8 cellular contexts compared by ENCODE assay signal in the genomic region with DNA sequence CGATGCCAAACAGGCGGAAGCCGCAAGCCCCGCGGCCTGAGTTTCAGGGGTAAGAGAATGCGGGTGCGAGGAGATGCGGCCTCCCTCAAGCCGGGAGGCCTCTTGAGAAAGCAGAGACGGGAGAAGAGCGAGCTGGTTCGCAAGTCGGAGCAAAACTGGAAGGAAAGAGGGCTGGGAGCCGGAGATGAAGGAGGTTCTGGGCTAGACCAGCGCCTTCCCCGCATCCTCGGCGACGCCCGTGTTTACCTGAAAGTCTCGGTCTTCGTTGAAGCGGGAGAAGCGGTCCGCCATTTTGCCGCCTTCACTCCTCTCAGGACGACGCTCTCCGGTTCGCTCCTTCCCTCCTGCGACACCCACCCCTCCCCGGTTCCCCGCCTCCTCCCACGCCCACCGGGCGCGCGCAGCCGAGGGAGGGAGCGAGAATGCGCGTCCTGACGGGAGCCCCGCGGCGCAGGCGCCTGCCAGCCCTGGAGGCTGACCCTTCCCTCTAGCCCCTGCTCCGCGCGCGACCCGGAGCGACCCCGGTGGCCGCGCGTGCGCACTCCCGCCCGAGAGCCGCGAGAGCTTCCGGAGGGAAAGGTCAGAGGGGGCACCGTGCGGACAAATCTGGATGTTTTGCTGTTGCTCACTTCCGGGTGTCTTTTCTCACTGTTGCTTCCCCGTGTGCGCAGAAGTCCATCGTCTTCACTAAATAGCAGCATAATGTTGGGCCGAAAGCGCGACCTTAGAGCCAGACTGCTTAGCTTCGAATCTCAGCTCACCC. TPM values are rescaled to one million over a fixed set of nuclear protein-coding genes. Genes with fewer than 3 reads are reported as not detected.
DNase-seq lines count a peak whose midpoint lies in the region; ATAC-seq and TF ChIP-seq lines count a peak whose summit lies in the region.

Gene GPATCH8, minus strand, starts transcription at position 327 of the 763 bp plus-strand sequence. Its CDS starts 36 bp downstream, at position 291.

- H3K36me3 ChIP-seq in BJ (ENCODE audit: control insufficient read depth, insufficient read depth, low read length): no peaks in the 10 kb centered on the region
- no peaks in the 10 kb centered on the region for H3K36me3 ChIP-seq in colonic mucosa

- POLR2A ChIA-PET in BJ (lab: Charles Lee): interaction anchor here (0.6 kb wide), 1 partner anchor 157 kb away, joined by 5 read pairs; no protein-coding TSS in a partner anchor

- H3K9me3 ChIP-seq in colonic mucosa: no peaks in the 10 kb centered on the region

- peak within 1 kb of the TSS; percentile 72 to 76 for H3K9ac ChIP-seq in colonic mucosa (ENCODE audit: low read depth in 2 of 2, low read length in 2 of 2)

- H3K27me3 ChIP-seq in BJ (ENCODE audit: control insufficient read depth, insufficient read depth, low read length) (no peaks in the 10 kb centered on the region), colonic mucosa (no peaks in the 10 kb centered on the region)

- intact Hi-C loops in colonic mucosa (cut with DNase I) (no loop called here), left colon (cut with DNase I, micrococcal nuclease) (no loop called here)

- ATAC-seq in GM19324 (IDR thresholded peaks at IDR 0.05; ENCODE audit: low FRiP score, unreplicated experiment) (peak; percentile 95), HG03460 (IDR thresholded peaks at IDR 0.05; ENCODE audit: unreplicated experiment) (peak; percentile 83), left colon (peak; percentile 97)

- peak within 1 kb of the TSS; percentile 90 for H3K27ac ChIP-seq in colonic mucosa

- DNase-seq in BJ (ENCODE audit: low read depth): peak; percentile 75
- DNase-seq in NCI-H526 (lab: John Stamatoyannopoulos, UW): peak; percentile 91 to 98
- DNase-seq in activated CD4-positive, alpha-beta T cell treated with anti-CD3 and anti-CD28 coated beads for 48 hours: peak; percentile 96
- peak; percentile 95 for DNase-seq in colonic mucosa
- peak; percentile 93 to 94 for DNase-seq in left colon
- peak; percentile 83 to 91 for DNase-seq in stimulated activated CD4-positive, alpha-beta T cell treated with anti-CD3 and anti-CD28 coated beads, Interleukin-1b, Interleukin-23, amount 100 ng/mL, for 4 hours (ENCODE audit: low read depth in 2 of 2)

- no peak for TF ChIP-seq CTCF in BJ (IDR thresholded peaks at IDR 0.05; ENCODE audit: insufficient read depth, low read depth, low read length)
- no peak for TF ChIP-seq CTCF in colonic mucosa (IDR thresholded peaks at IDR 0.05)

- peak within 1 kb of the TSS; percentile 72 for H3K4me3 ChIP-seq in BJ (ENCODE audit: low read depth, low read length)
- peak within 1 kb of the TSS; percentile 87 for H3K4me3 ChIP-seq in colonic mucosa

- peaks cover 9% of the 10 kb centered on the region for H3K4me1 ChIP-seq in colonic mucosa

- CTCF ChIA-PET in BJ (lab: Yijun Ruan, JAX): interaction anchor here (0.8 to 1.2 kb wide), 6 partner anchors 19 to 172 kb away, joined by 3 to 4 read pairs (median 3); partner anchors contain the start of gene FAM171A2

RNA-seq across cellular contexts. Expression of gene GPATCH8, which starts in this region (rescaled TPM):
- 12.4 and 13.7 TPM in 2 replicates for polyA plus RNA-seq in BJ (2011; rRNA removed)
- 13.8 and 14.1 TPM in 2 replicates for polyA minus RNA-seq in BJ (2011; rRNA and poly(A)+ RNA removed)
- total RNA-seq in colonic mucosa (10 to 100 TPM; 30.3 to 33.9 TPM), left colon (10 to 100 TPM; 29.1 to 33.7 TPM)

Comparison
In these comparisons a context has a peak if more than half of its experiments do, and no peak if none do; other contexts are left out.
1. Peak in every context shown above with its lines: DNase-seq, ATAC-seq, H3K4me3 ChIP-seq and H3K27ac ChIP-seq.